15 cellular contexts compared by ENCODE assay signal in genomic region chr22:28560005-28560742, GRCh38.
DNase-seq lines count a peak whose midpoint lies in the region; TF ChIP-seq lines count a peak whose summit lies in the region.
"Had no signal": no experiment of that assay in that cellular context is flagged by ENCODE, and none has a peak within 500 bp of the region (broad histone marks: within the 10 kb centered on the region; RNA-seq: fewer than 3 reads in every experiment).

No MANE protein-coding gene starts in this region.

- H3K9me3 ChIP-seq in cardiac muscle cell (ENCODE audit: low read depth): no peaks in the 10 kb centered on the region
- H3K9me3 ChIP-seq in left ventricle myocardium inferior (replicated peaks): peaks cover 17% of the 10 kb centered on the region
- no peaks in the 10 kb centered on the region for H3K9me3 ChIP-seq in smooth muscle cell (replicated peaks; ENCODE audit: low read depth)
- no peaks in the 10 kb centered on the region for H3K9me3 ChIP-seq in uterus
- no peaks in the 10 kb centered on the region for H3K9me3 ChIP-seq in colonic mucosa
- H3K9me3 ChIP-seq: esophagus squamous epithelium had no signal

- H2AFZ ChIP-seq in smooth muscle cell (ENCODE audit: low read depth): no peak overlapping the region
- H2AFZ ChIP-seq: parathyroid adenoma had no signal

- DNase-seq in cardiac muscle cell (ENCODE audit: low read depth in 1 of 2, low spot score in 1 of 2) (peak in 1 of 2 donors; percentile 71), left ventricle myocardium inferior (no peak), SW 1271 (lab: John Stamatoyannopoulos, UW) (peak; percentile 12 to 75), fibroblast of gingiva (ENCODE audit: low read depth) (peak; percentile 11), smooth muscle cell (lab: John Stamatoyannopoulos, UW; ENCODE audit: unreplicated experiment) (no peak), D341Med (ENCODE audit: low spot score) (no peak), uterus (no peak), colonic mucosa (no peak)
- DNase-seq: AML-193; aorta; esophagus squamous epithelium; NCI-H187; stimulated activated CD4-positive, alpha-beta T cell treated with anti-CD3 and anti-CD28 coated beads, Interleukin-4, amount 100 ng/mL, for 24 hours; substantia nigra had no signal

- peaks cover 5% of the 10 kb centered on the region for H3F3A ChIP-seq in smooth muscle cell (ENCODE audit: low read depth)

- no peak for TF ChIP-seq POLR2A in uterus (IDR thresholded peaks at IDR 0.05)

- H3K27ac ChIP-seq in cardiac muscle cell (peak overlapping the region; percentile 52), left ventricle myocardium inferior (replicated peaks) (no peak overlapping the region), smooth muscle cell (ENCODE audit: low read depth) (peak overlapping the region; percentile 53), uterus (peak overlapping the region in 1 of 2 donors; percentile 54), colonic mucosa (no peak overlapping the region)
- H3K27ac ChIP-seq: esophagus squamous epithelium, parathyroid adenoma had no signal

- TF ChIP-seq CTCF in cardiac muscle cell (IDR thresholded peaks at IDR 0.05; ENCODE audit: low read depth, low read length) (no peak), left ventricle myocardium inferior (IDR thresholded peaks at IDR 0.05; ENCODE audit: borderline replicate concordance) (no peak), smooth muscle cell (IDR thresholded peaks at IDR 0.05; ENCODE audit: borderline replicate concordance, insufficient read depth, poor library complexity, severe bottlenecking) (no peak), uterus (IDR thresholded peaks at IDR 0.05) (no peak), colonic mucosa (IDR thresholded peaks at IDR 0.05) (no peak)

- no peaks in the 10 kb centered on the region for H3K79me2 ChIP-seq in smooth muscle cell (ENCODE audit: low read depth)
- H3K79me2 ChIP-seq: parathyroid adenoma had no signal

- H3K4me3 ChIP-seq in cardiac muscle cell (no peak overlapping the region), left ventricle myocardium inferior (no peak overlapping the region), smooth muscle cell (no peak overlapping the region), uterus (no peak overlapping the region), colonic mucosa (no peak overlapping the region)
- H3K4me3 ChIP-seq: esophagus squamous epithelium had no signal

- 48% methylated on average over 2 of the region's 2 CpGs for WGBS in smooth muscle cell (ENCODE audit: low lambda C conversion rate)

- peak overlapping the region; percentile 25 for H3K4me2 ChIP-seq in smooth muscle cell

- H3K27me3 ChIP-seq in cardiac muscle cell: no peaks in the 10 kb centered on the region
- H3K27me3 ChIP-seq in left ventricle myocardium inferior (ENCODE audit: low read depth): no peaks in the 10 kb centered on the region
- no peaks in the 10 kb centered on the region for H3K27me3 ChIP-seq in smooth muscle cell (ENCODE audit: low read depth)
- H3K27me3 ChIP-seq in uterus: no peaks in the 10 kb centered on the region
- no peaks in the 10 kb centered on the region for H3K27me3 ChIP-seq in colonic mucosa
- H3K27me3 ChIP-seq: esophagus squamous epithelium had no signal

- no peak overlapping the region for H3K9ac ChIP-seq in smooth muscle cell (ENCODE audit: low read depth)
- H3K9ac ChIP-seq in colonic mucosa (ENCODE audit: low read depth in 2 of 2, low read length in 2 of 2): no peak overlapping the region
- H3K9ac ChIP-seq: parathyroid adenoma had no signal

- H3K36me3 ChIP-seq in cardiac muscle cell (no peaks in the 10 kb centered on the region), left ventricle myocardium inferior (peaks cover 8% of the 10 kb centered on the region), smooth muscle cell (ENCODE audit: low read depth) (no peaks in the 10 kb centered on the region), uterus (no peaks in the 10 kb centered on the region), colonic mucosa (no peaks in the 10 kb centered on the region)
- H3K36me3 ChIP-seq: esophagus squamous epithelium had no signal

- H3K4me1 ChIP-seq in cardiac muscle cell (ENCODE audit: low read depth) (no peaks in the 10 kb centered on the region), left ventricle myocardium inferior (no peaks in the 10 kb centered on the region), smooth muscle cell (ENCODE audit: low read depth) (no peaks in the 10 kb centered on the region), uterus (no peaks in the 10 kb centered on the region), colonic mucosa (no peaks in the 10 kb centered on the region)
- H3K4me1 ChIP-seq: parathyroid adenoma had no signal

- no peaks in the 10 kb centered on the region for H4K20me1 ChIP-seq in smooth muscle cell (ENCODE audit: low read depth)

- intact Hi-C loops in left ventricle myocardium inferior (cut with micrococcal nuclease) (no loop called here), uterus (cut with DNase I; ENCODE audit: low total_unique reads) (loop anchor here (10.0 kb wide), 1 partner anchor 1435 kb away; no protein-coding TSS in a partner anchor), colonic mucosa (cut with DNase I) (no loop called here)

Comparison
In these comparisons a context has a peak if more than half of its experiments do, and no peak if none do; other contexts are left out.
1. H3K27ac ChIP-seq: peak in cardiac muscle cell (single experiment) and smooth muscle cell (single experiment); none in left ventricle myocardium inferior (single experiment) and colonic mucosa (single experiment).
2. DNase-seq: peak in SW 1271 (2 of 2) and fibroblast of gingiva (single experiment); none in left ventricle myocardium inferior (single experiment), smooth muscle cell (single experiment), D341Med (single experiment), uterus (0 of 2) and colonic mucosa (single experiment).